In genomic region chr20:43191946-43192847, GRCh38 we compare ENCODE assay signal across 8 cellular contexts. TPM values are rescaled to one million over a fixed set of nuclear protein-coding genes. Genes with fewer than 3 reads are reported as not detected.
A peak's percentile ranks its signal among the peaks of the same experiment; 100 is the strongest.
DNase-seq lines count a peak whose midpoint lies in the region; ATAC-seq and TF ChIP-seq lines count a peak whose summit lies in the region.

No MANE protein-coding gene starts in this region.

- H3K14ac ChIP-seq in neuronal stem cell (ENCODE audit: low read length): no peak overlapping the region

- no peak overlapping the region for H3K9ac ChIP-seq in neuronal stem cell (ENCODE audit: low read depth, low read length, poor library complexity)

- H3K18ac ChIP-seq in neuronal stem cell (ENCODE audit: low read length): no peak overlapping the region

- H3K9me3 ChIP-seq in neuronal stem cell (replicated peaks in 1 of 2; ENCODE audit: control insufficient read depth in 2 of 2, insufficient read depth in 1 of 2, low read depth in 1 of 2, low read length in 2 of 2): no peaks in the 10 kb centered on the region

- no peak overlapping the region for H3K27ac ChIP-seq in neuronal stem cell (replicated peaks; ENCODE audit: low read length)

- H3K4me2 ChIP-seq in neuronal stem cell (ENCODE audit: insufficient read depth, low read length, poor library complexity, severe bottlenecking): no peak overlapping the region

- H2BK15ac ChIP-seq in neuronal stem cell (ENCODE audit: low read length): no peak overlapping the region

- H3K79me1 ChIP-seq in neuronal stem cell (ENCODE audit: low read depth, low read length): no peaks in the 10 kb centered on the region

- in situ Hi-C loops in GM13976 (cut with MboI; ENCODE audit: low sequenced_read_pairs, unreplicated experiment): loop anchor here (25.0 kb wide), 1 partner anchor 1455 kb away; no protein-coding TSS in a partner anchor

- peaks cover 9% of the 10 kb centered on the region for H3K9me3 Mint-ChIP-seq in glutamatergic neuron (ENCODE audit: unreplicated experiment)
- H3K9me3 Mint-ChIP-seq in stimulated activated naive CD8-positive, alpha-beta T cell treated with anti-CD3 and anti-CD28 coated beads, Interleukin-15, amount 100 ng/mL, for 72 hours: no peaks in the 10 kb centered on the region

- H2BK12ac ChIP-seq in neuronal stem cell (ENCODE audit: low read length): no peak overlapping the region

- no peak overlapping the region for H3K27ac Mint-ChIP-seq in glutamatergic neuron (ENCODE audit: unreplicated experiment)
- H3K27ac Mint-ChIP-seq in stimulated activated naive CD8-positive, alpha-beta T cell treated with anti-CD3 and anti-CD28 coated beads, Interleukin-15, amount 100 ng/mL, for 72 hours: no peak overlapping the region

- H2AK5ac ChIP-seq in neuronal stem cell (ENCODE audit: low read depth, low read length): no peak overlapping the region

- no peaks in the 10 kb centered on the region for H3K36me3 ChIP-seq in neuronal stem cell (replicated peaks in 1 of 2; ENCODE audit: control insufficient read depth in 2 of 2, insufficient read depth in 2 of 2, low read length in 2 of 2)

- H3K4me1 ChIP-seq in neuronal stem cell (ENCODE audit: control insufficient read depth in 2 of 2, insufficient read depth in 1 of 2, low read depth in 1 of 2, low read length in 2 of 2): peaks cover 0 to 11% of the 10 kb centered on the region in 2 donors

- no peak overlapping the region for H4K8ac ChIP-seq in neuronal stem cell (ENCODE audit: low read depth, low read length)

- no peak overlapping the region for H2AFZ ChIP-seq in neuronal stem cell (ENCODE audit: low read length)

- no peak overlapping the region for H3K4me3 Mint-ChIP-seq in glutamatergic neuron (ENCODE audit: unreplicated experiment)
- no peak overlapping the region for H3K4me3 Mint-ChIP-seq in stimulated activated naive CD8-positive, alpha-beta T cell treated with anti-CD3 and anti-CD28 coated beads, Interleukin-15, amount 100 ng/mL, for 72 hours

- H3K4ac ChIP-seq in neuronal stem cell (ENCODE audit: low read length): no peak overlapping the region

- peaks cover 17 to 55% (median 38%) of the 10 kb centered on the region in 3 experiments for H3K27me3 ChIP-seq in neuronal stem cell (ENCODE audit: control insufficient read depth in 3 of 3, insufficient read depth in 3 of 3, low read depth in 1 of 3, low read length in 3 of 3)

- no peak overlapping the region for H2BK120ac ChIP-seq in neuronal stem cell (ENCODE audit: low read depth, low read length)

- peak; percentile 58 for ATAC-seq in stimulated activated naive CD8-positive, alpha-beta T cell treated with anti-CD3 and anti-CD28 coated beads, Interleukin-15, amount 100 ng/mL, for 72 hours

- no peak overlapping the region for H3K4me3 ChIP-seq in neuronal stem cell (ENCODE audit: low read length in 2 of 2)

- no peak overlapping the region for H3K23ac ChIP-seq in neuronal stem cell (ENCODE audit: low read depth, low read length, poor library complexity)

- H3K27me3 Mint-ChIP-seq in glutamatergic neuron (ENCODE audit: unreplicated experiment): peaks cover 12% of the 10 kb centered on the region
- peaks cover 45% of the 10 kb centered on the region for H3K27me3 Mint-ChIP-seq in stimulated activated naive CD8-positive, alpha-beta T cell treated with anti-CD3 and anti-CD28 coated beads, Interleukin-15, amount 100 ng/mL, for 72 hours

- no peak overlapping the region for H2BK5ac ChIP-seq in neuronal stem cell (ENCODE audit: low read length)

- H4K91ac ChIP-seq in neuronal stem cell (ENCODE audit: low read depth, low read length, poor library complexity): no peak overlapping the region

- peaks cover 6% of the 10 kb centered on the region for H3K4me1 Mint-ChIP-seq in glutamatergic neuron (ENCODE audit: low read depth, unreplicated experiment)
- H3K4me1 Mint-ChIP-seq in stimulated activated naive CD8-positive, alpha-beta T cell treated with anti-CD3 and anti-CD28 coated beads, Interleukin-15, amount 100 ng/mL, for 72 hours: peaks cover 18% of the 10 kb centered on the region

- WGBS in neuronal stem cell (ENCODE audit: extremely low coverage in 2 of 2, insufficient read length in 2 of 2, insufficient replicate concordance in 1 of 2), 2 donors: no CpG with 5 or more reads among the region's 12 CpGs

- peak; percentile 59 for DNase-seq in 8988T
- DNase-seq in GM13976 (ENCODE audit: low spot score): peak; percentile 53
- peak; percentile 24 for DNase-seq in OCI-M1 (lab: John Stamatoyannopoulos, UW)
- peak; percentile 76 for DNase-seq in glutamatergic neuron
- DNase-seq in stimulated activated naive CD8-positive, alpha-beta T cell treated with anti-CD3 and anti-CD28 coated beads, Interleukin-15, amount 100 ng/mL, for 72 hours: no peak
- DNase-seq in NOMO-1 treated with DMSO at 0.1 percent for 48 hours (lab: John Stamatoyannopoulos, UW; ENCODE audit: unreplicated experiment): no peak
- DNase-seq in foreskin melanocyte: no peak
- DNase-seq in neuronal stem cell (ENCODE audit: low spot score): no peak

- H3K36me3 Mint-ChIP-seq in glutamatergic neuron (ENCODE audit: unreplicated experiment): no peaks in the 10 kb centered on the region

- no peak for TF ChIP-seq CTCF in GM13976 (IDR thresholded peaks at IDR 0.05; ENCODE audit: borderline replicate concordance, control extremely low read depth, extremely low read depth, insufficient read depth, missing control alignments)
- TF ChIP-seq CTCF in glutamatergic neuron (IDR thresholded peaks at IDR 0.05; ENCODE audit: partially characterized antibody, unreplicated experiment): peak; percentile 59

RNA-seq across cellular contexts. Expression of gene PTPRT, which starts 2.5 kb away (rescaled TPM):
- total RNA-seq in glutamatergic neuron (ENCODE audit: unreplicated experiment): 1.9 TPM
- polyA plus RNA-seq in neuronal stem cell (2013, experiment 1 of 2): 0.06 TPM
- polyA plus RNA-seq in neuronal stem cell (2013, experiment 2 of 2): 0.07 TPM

Comparison
In these comparisons a context has a peak if more than half of its experiments do, and no peak if none do; other contexts are left out.
1. DNase-seq: peak in 8988T (single experiment), GM13976 (single experiment), OCI-M1 (single experiment) and glutamatergic neuron (single experiment); none in stimulated activated naive CD8-positive, alpha-beta T cell treated with anti-CD3 and anti-CD28 coated beads, Interleukin-15, amount 100 ng/mL, for 72 hours (0 of 2), NOMO-1 treated with DMSO at 0.1 percent for 48 hours (single experiment), foreskin melanocyte (single experiment) and neuronal stem cell (single experiment).